14 cellular contexts compared by ENCODE assay signal in the genomic region with DNA sequence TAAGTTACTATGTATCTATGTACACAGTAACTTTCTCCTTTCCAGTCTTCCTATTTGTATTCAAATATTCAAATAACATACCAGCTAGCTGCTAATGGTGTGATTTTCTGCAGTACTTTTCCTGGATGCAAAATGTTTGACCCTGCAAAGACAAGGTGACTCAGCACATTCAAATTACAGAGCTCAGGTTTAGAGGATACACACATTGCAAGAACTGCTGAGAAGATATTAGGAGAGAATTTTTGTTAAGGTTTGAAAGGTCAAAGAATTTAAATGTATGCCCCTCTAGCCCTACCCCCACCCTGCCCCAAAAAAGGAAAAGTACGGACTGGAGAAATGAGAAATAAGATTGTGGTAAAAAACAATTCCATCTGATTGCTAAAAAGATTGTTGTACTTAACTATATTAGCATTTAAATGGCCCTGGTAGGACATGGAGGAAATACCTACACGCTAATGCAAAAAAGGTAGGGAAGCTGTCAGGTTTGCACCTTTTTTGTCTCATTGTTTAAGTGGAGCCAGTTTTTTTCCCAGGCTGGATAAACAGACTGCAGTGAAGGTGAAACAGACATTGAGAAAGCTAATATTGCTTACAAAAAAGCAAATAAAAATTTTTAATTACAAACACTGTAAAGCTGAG. TPM values are rescaled to one million over a fixed set of nuclear protein-coding genes. Genes with fewer than 3 reads are reported as not detected.
DNase-seq lines count a peak whose midpoint lies in the region; ATAC-seq and TF ChIP-seq lines count a peak whose summit lies in the region.
"Had no signal": no experiment of that assay in that cellular context is flagged by ENCODE, and none has a peak within 500 bp of the region (broad histone marks: within the 10 kb centered on the region; RNA-seq: fewer than 3 reads in every experiment).

No MANE protein-coding gene starts in this region.

- H3K9me3 Mint-ChIP-seq in activated naive CD4-positive, alpha-beta T cell treated with anti-CD3 and anti-CD28 coated beads for 36 hours: no peaks in the 10 kb centered on the region
- H3K9me3 Mint-ChIP-seq: CD8-positive, alpha-beta T cell had no signal

- ATAC-seq in GM18909 (IDR thresholded peaks at IDR 0.05; ENCODE audit: poor library complexity, unreplicated experiment) (no peak), HG02678 (IDR thresholded peaks at IDR 0.05; ENCODE audit: unreplicated experiment) (no peak)
- ATAC-seq: CD8-positive, alpha-beta T cell; GM12878 had no signal

- peak overlapping the region in 51 of 59 donors; percentile 6 to 96 (median 85) for H3K27ac ChIP-seq in dorsolateral prefrontal cortex
- H3K27ac ChIP-seq: esophagus squamous epithelium had no signal

- CTCF ChIA-PET in activated naive CD4-positive, alpha-beta T cell treated with anti-CD3 and anti-CD28 coated beads for 36 hours (lab: Charles Lee): interaction anchor here (0.6 to 0.7 kb wide), 2 partner anchors 61 to 124 kb away, joined by 3 to 4 read pairs; no protein-coding TSS in a partner anchor

- no peak overlapping the region for H3K27ac Mint-ChIP-seq in activated naive CD4-positive, alpha-beta T cell treated with anti-CD3 and anti-CD28 coated beads for 36 hours
- H3K27ac Mint-ChIP-seq: CD8-positive, alpha-beta T cell had no signal

- peak; percentile 55 for DNase-seq in ELR (ENCODE audit: low read depth)
- DNase-seq in NCI-H526 (lab: John Stamatoyannopoulos, UW): peak; percentile 38 to 73
- DNase-seq in dorsolateral prefrontal cortex: no peak
- peak; percentile 46 to 55 for DNase-seq in lung microvascular endothelial cell (ENCODE audit: low read depth in 2 of 2)
- DNase-seq in activated naive CD4-positive, alpha-beta T cell treated with anti-CD3 and anti-CD28 coated beads for 36 hours: no peak
- no peak for DNase-seq in activated naive CD4-positive, alpha-beta T cell treated with anti-CD3 and anti-CD28 coated beads, Interleukin-2, amount 50 U/mL, for 16 hours
- DNase-seq: CD8-positive, alpha-beta T cell; esophagus squamous epithelium; midbrain; NCI-H510A; T-helper 2 cell had no signal

- no peak overlapping the region for H3K4me3 Mint-ChIP-seq in activated naive CD4-positive, alpha-beta T cell treated with anti-CD3 and anti-CD28 coated beads for 36 hours
- H3K4me3 Mint-ChIP-seq: CD8-positive, alpha-beta T cell had no signal

- no peak for TF ChIP-seq CTCF in dorsolateral prefrontal cortex (IDR thresholded peaks at IDR 0.05 in 54 of 56, conservative IDR thresholded peaks at IDR 0.05 in 2 of 56; ENCODE audit: low read depth in 1 of 56, partially characterized antibody in 56 of 56)

- H3K36me3 Mint-ChIP-seq in activated naive CD4-positive, alpha-beta T cell treated with anti-CD3 and anti-CD28 coated beads for 36 hours (ENCODE audit: low read depth): peaks cover 5% of the 10 kb centered on the region

- no peak overlapping the region for H3K4me3 ChIP-seq in dorsolateral prefrontal cortex
- H3K4me3 ChIP-seq: esophagus squamous epithelium, GM12878 had no signal

- H3K4me1 Mint-ChIP-seq in activated naive CD4-positive, alpha-beta T cell treated with anti-CD3 and anti-CD28 coated beads for 36 hours (ENCODE audit: low read depth): no peaks in the 10 kb centered on the region

- intact Hi-C loops in dorsolateral prefrontal cortex (cut with DNase I): loop anchor here (5.0 to 10.0 kb wide), 3 partner anchors 37 to 59 kb away; no protein-coding TSS in a partner anchor
- intact Hi-C loops in activated naive CD4-positive, alpha-beta T cell treated with anti-CD3 and anti-CD28 coated beads for 36 hours (cut with micrococcal nuclease): no loop called here

- no peaks in the 10 kb centered on the region for H3K27me3 Mint-ChIP-seq in activated naive CD4-positive, alpha-beta T cell treated with anti-CD3 and anti-CD28 coated beads for 36 hours (ENCODE audit: low read depth)

- H3K27me3 ChIP-seq in dorsolateral prefrontal cortex: no peaks in the 10 kb centered on the region
- H3K27me3 ChIP-seq: esophagus squamous epithelium had no signal

RNA-seq across cellular contexts. Expression of gene ZNF281, which starts 45.6 kb away (rescaled TPM):
- total RNA-seq in dorsolateral prefrontal cortex (10 to 100 TPM; 12.6 to 38.3 (median 21.6) TPM), lung microvascular endothelial cell (14.4 and 18.8 TPM in 2 replicates)
- 1 to 10 TPM; 6.4 to 7.5 TPM for total RNA-seq in activated naive CD4-positive, alpha-beta T cell treated with anti-CD3 and anti-CD28 coated beads for 36 hours

Comparison
In these comparisons a context has a peak if more than half of its experiments do, and no peak if none do; other contexts are left out.
1. DNase-seq: peak in ELR (single experiment), NCI-H526 (2 of 2) and lung microvascular endothelial cell (2 of 2); none in dorsolateral prefrontal cortex (0 of 10), activated naive CD4-positive, alpha-beta T cell treated with anti-CD3 and anti-CD28 coated beads for 36 hours (single experiment) and activated naive CD4-positive, alpha-beta T cell treated with anti-CD3 and anti-CD28 coated beads, Interleukin-2, amount 50 U/mL, for 16 hours (single experiment).